8 cellular contexts compared by ENCODE assay signal in genomic region chr6:121437861-121438651, GRCh38. TPM values are rescaled to one million over a fixed set of nuclear protein-coding genes. Genes with fewer than 3 reads are reported as not detected.
DNase-seq lines count a peak whose midpoint lies in the region; ATAC-seq and TF ChIP-seq lines count a peak whose summit lies in the region.

No MANE protein-coding gene starts in this region.

- no peak for DNase-seq in activated CD4-positive, alpha-beta T cell treated with anti-CD3 and anti-CD28 coated beads, Interleukin-2, amount 10 ng/mL, durations not matched to agents 24 days and 14 days
- no peak for DNase-seq in activated CD4-positive, alpha-beta T cell treated with anti-CD3 and anti-CD28 coated beads, Interleukin-2, amount 50 U/mL, for 1 hour
- peak; percentile 46 to 82 for DNase-seq in cardiac fibroblast (ENCODE audit: low read depth in 2 of 2)
- peak; percentile 67 for DNase-seq in left kidney (ENCODE audit: low read depth, low spot score)
- peak; percentile 40 to 68 for DNase-seq in tibial artery
- DNase-seq in activated gamma-delta T cell (lab: John Stamatoyannopoulos, UW) = no peak

- peaks cover 34% of the 10 kb centered on the region for H3K27me3 Mint-ChIP-seq in activated CD4-positive, alpha-beta T cell treated with anti-CD3 and anti-CD28 coated beads, Interleukin-2, amount 10 ng/mL, durations not matched to agents 24 days and 14 days

- intact Hi-C loops in activated CD4-positive, alpha-beta T cell treated with anti-CD3 and anti-CD28 coated beads, Interleukin-2, amount 10 ng/mL, durations not matched to agents 24 days and 14 days (cut with micrococcal nuclease) = loop anchor here (5.0 kb wide), 1 partner anchor 594 kb away; no protein-coding TSS in a partner anchor
- intact Hi-C loops in tibial artery (cut with DNase I; ENCODE audit: low total_unique reads) = loop anchor here (10.0 kb wide), 2 partner anchors 87 to 347 kb away; no protein-coding TSS in a partner anchor

- H3K27me3 ChIP-seq in tibial artery = no peaks in the 10 kb centered on the region

- ATAC-seq in GM19328 (IDR thresholded peaks at IDR 0.05; ENCODE audit: unreplicated experiment) = no peak
- no peak for ATAC-seq in HG03439 (IDR thresholded peaks at IDR 0.05; ENCODE audit: unreplicated experiment)

- no peaks in the 10 kb centered on the region for H3K36me3 ChIP-seq in tibial artery

- no peak overlapping the region for H3K27ac Mint-ChIP-seq in activated CD4-positive, alpha-beta T cell treated with anti-CD3 and anti-CD28 coated beads, Interleukin-2, amount 10 ng/mL, durations not matched to agents 24 days and 14 days

- peaks cover 10% of the 10 kb centered on the region for H3K4me1 Mint-ChIP-seq in activated CD4-positive, alpha-beta T cell treated with anti-CD3 and anti-CD28 coated beads, Interleukin-2, amount 10 ng/mL, durations not matched to agents 24 days and 14 days

- peak overlapping the region; percentile 74 to 76 for H3K4me3 ChIP-seq in cardiac fibroblast (replicated peaks in 1 of 2; ENCODE audit: low read depth in 2 of 2, low read length in 2 of 2)
- peak overlapping the region; percentile 66 to 74 for H3K4me3 ChIP-seq in tibial artery

- H3K4me1 ChIP-seq in tibial artery = peaks cover 0 to 48% (median 8%) of the 10 kb centered on the region in 4 donors

- H3K9me3 ChIP-seq in tibial artery = no peaks in the 10 kb centered on the region

- H3K4me3 Mint-ChIP-seq in activated CD4-positive, alpha-beta T cell treated with anti-CD3 and anti-CD28 coated beads, Interleukin-2, amount 10 ng/mL, durations not matched to agents 24 days and 14 days = peak overlapping the region; percentile 80

- peak overlapping the region; percentile 86 to 97 for H3K27ac ChIP-seq in tibial artery

- H3K36me3 Mint-ChIP-seq in activated CD4-positive, alpha-beta T cell treated with anti-CD3 and anti-CD28 coated beads, Interleukin-2, amount 10 ng/mL, durations not matched to agents 24 days and 14 days (ENCODE audit: low read depth) = no peaks in the 10 kb centered on the region

- no peaks in the 10 kb centered on the region for H3K9me3 Mint-ChIP-seq in activated CD4-positive, alpha-beta T cell treated with anti-CD3 and anti-CD28 coated beads, Interleukin-2, amount 10 ng/mL, durations not matched to agents 24 days and 14 days

- TF ChIP-seq CTCF in cardiac fibroblast (IDR thresholded peaks at IDR 0.05; ENCODE audit: low read depth, low read length) = no peak
- no peak for TF ChIP-seq CTCF in tibial artery (IDR thresholded peaks at IDR 0.05)

RNA-seq across cellular contexts. Expression of gene GJA1, which starts 2.6 kb away (rescaled TPM):
- total RNA-seq in activated CD4-positive, alpha-beta T cell treated with anti-CD3 and anti-CD28 coated beads, Interleukin-2, amount 10 ng/mL, durations not matched to agents 24 days and 14 days = not detected in 2 replicates

Comparison
In these comparisons a context has a peak if more than half of its experiments do, and no peak if none do; other contexts are left out.
1. DNase-seq: peak in cardiac fibroblast (2 of 2), left kidney (single experiment) and tibial artery (2 of 2); none in activated CD4-positive, alpha-beta T cell treated with anti-CD3 and anti-CD28 coated beads, Interleukin-2, amount 10 ng/mL, durations not matched to agents 24 days and 14 days (single experiment), activated CD4-positive, alpha-beta T cell treated with anti-CD3 and anti-CD28 coated beads, Interleukin-2, amount 50 U/mL, for 1 hour (single experiment) and activated gamma-delta T cell (single experiment).